ENCODE assay signal across 11 cellular contexts in the genomic region with DNA sequence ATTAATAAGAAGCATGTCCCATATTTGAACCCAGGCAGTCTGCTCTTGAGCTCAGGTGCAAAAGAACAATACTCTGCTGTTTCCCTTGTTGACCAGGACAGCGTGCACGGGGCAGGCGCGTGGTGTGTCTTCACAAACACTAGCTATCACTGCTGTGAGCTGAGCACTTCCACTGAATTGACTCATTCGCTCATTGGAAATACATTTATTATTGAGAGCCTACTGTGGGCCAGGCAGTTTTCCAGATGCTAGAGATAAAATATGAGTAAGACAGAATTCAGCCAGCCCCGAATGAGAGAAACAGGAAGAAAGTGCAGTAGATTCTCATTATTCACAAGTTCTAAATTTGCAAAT. TPM values are rescaled to one million over a fixed set of nuclear protein-coding genes. Genes with fewer than 3 reads are reported as not detected.
DNase-seq lines count a peak whose midpoint lies in the region; ATAC-seq and TF ChIP-seq lines count a peak whose summit lies in the region.
"Had no signal": no experiment of that assay in that cellular context is flagged by ENCODE, and none has a peak within 500 bp of the region (broad histone marks: within the 10 kb centered on the region; RNA-seq: fewer than 3 reads in every experiment).

No MANE protein-coding gene starts in this region.

- H3K9me3 Mint-ChIP-seq in brain = no peaks in the 10 kb centered on the region

- H3K36me3 ChIP-seq in heart right ventricle (no peaks in the 10 kb centered on the region), lung (ENCODE audit: control insufficient read depth in 2 of 2, insufficient read depth in 2 of 2, low read length in 2 of 2) (no peaks in the 10 kb centered on the region)
- H3K36me3 ChIP-seq: pancreas, WERI-Rb-1 had no signal

- TF ChIP-seq CTCF in heart right ventricle (IDR thresholded peaks at IDR 0.05) (no peak), brain (conservative IDR thresholded peaks at IDR 0.05) (no peak), lung (IDR thresholded peaks at IDR 0.05; ENCODE audit: control extremely low read depth, extremely low read depth) (no peak)

- ATAC-seq in heart right ventricle = no peak
- no peak for ATAC-seq in lung (ENCODE audit: insufficient read depth, low FRiP score)
- no peak for ATAC-seq in GM21447 (IDR thresholded peaks at IDR 0.05; ENCODE audit: unreplicated experiment)
- ATAC-seq in GM18498 (IDR thresholded peaks at IDR 0.05; ENCODE audit: unreplicated experiment) = no peak
- ATAC-seq: pancreas had no signal

- H3K27me3 Mint-ChIP-seq in brain = peaks cover 7% of the 10 kb centered on the region
- H3K27me3 Mint-ChIP-seq: CD4-positive, CD25-positive, alpha-beta regulatory T cell had no signal

- peaks cover 8% of the 10 kb centered on the region for H3K36me3 Mint-ChIP-seq in brain
- H3K36me3 Mint-ChIP-seq: CD4-positive, CD25-positive, alpha-beta regulatory T cell had no signal

- DNase-seq in heart right ventricle (no peak), cardiac septum (ENCODE audit: low spot score) (no peak), lung (ENCODE audit: low spot score) (no peak), ecto neural progenitor cell (ENCODE audit: low spot score) (no peak), NCI-H1092 (lab: John Stamatoyannopoulos, UW) (no peak)
- DNase-seq: CD4-positive, CD25-positive, alpha-beta regulatory T cell; pancreas; WERI-Rb-1 had no signal

- H3K4me3 Mint-ChIP-seq in brain = peak overlapping the region; percentile 61 to 97 (median 94)

- no peaks in the 10 kb centered on the region for H3K9me3 ChIP-seq in heart right ventricle
- H3K9me3 ChIP-seq in lung (ENCODE audit: control insufficient read depth in 2 of 2, insufficient read depth in 1 of 2, low read length in 1 of 2) = no peaks in the 10 kb centered on the region
- H3K9me3 ChIP-seq: pancreas had no signal

- H3K4me1 ChIP-seq in heart right ventricle (peaks cover 0 to 64% (median 43%) of the 10 kb centered on the region in 9 donors), lung (ENCODE audit: control insufficient read depth in 2 of 2, insufficient read depth in 2 of 2, low read length in 2 of 2) (peaks cover 3% of the 10 kb centered on the region in 2 donors)

- H3K27me3 ChIP-seq in heart right ventricle = no peaks in the 10 kb centered on the region
- no peaks in the 10 kb centered on the region for H3K27me3 ChIP-seq in lung (ENCODE audit: control insufficient read depth, insufficient read depth)
- H3K27me3 ChIP-seq: pancreas had no signal

- peak overlapping the region in 6 of 10 donors; percentile 66 to 90 (median 78) for H3K4me3 ChIP-seq in heart right ventricle
- H3K4me3 ChIP-seq in lung = no peak overlapping the region

- intact Hi-C loops in heart right ventricle (cut with DNase I) (loop anchor here in 9 of 10 donors (2.0 to 10.0 kb wide), 10 partner anchors 36 to 228 kb away; no protein-coding TSS in a partner anchor), cardiac septum (cut with DNase I) (loop anchor here (5.0 kb wide), 1 partner anchor 226 kb away; no protein-coding TSS in a partner anchor)

- peak overlapping the region; percentile 85 to 97 (median 94) for H3K27ac ChIP-seq in heart right ventricle
- H3K27ac ChIP-seq in lung (ENCODE audit: low read depth in 1 of 2, low read length in 1 of 2) = peak overlapping the region; percentile 46 to 97
- H3K27ac ChIP-seq: WERI-Rb-1 had no signal

- peaks cover 60% of the 10 kb centered on the region for H3K4me1 Mint-ChIP-seq in brain

- peak overlapping the region in 4 of 5 experiments; percentile 41 to 99 (median 76) for H3K27ac Mint-ChIP-seq in brain

- WGBS in heart right ventricle, 2 donors = 73 to 74% methylated on average over 6 of the region's 6 CpGs
- 66 to 73% methylated on average over 6 of the region's 6 CpGs for WGBS in lung, 2 donors

RNA-seq across cellular contexts. Expression of a gene that starts 1.7 kb away (rescaled TPM):
- total RNA-seq in heart right ventricle = 10 to 100 TPM; 39.6 to 58.4 (median 45.1) TPM
- 10 to 100 TPM in 1 of 2 donors, 1 to 10 TPM in 1; 7.0 to 15.7 TPM for polyA plus RNA-seq in heart right ventricle
- total RNA-seq in cardiac septum = 64.6 TPM
- polyA plus RNA-seq in brain (ENCODE audit: insufficient read depth, low read depth, low replicate concordance) = 3.7 TPM
- total RNA-seq in lung = 100 to 1,000 TPM in 1 of 2 donors, 10 to 100 TPM in 1; 57.7 to 138 TPM
- 10 to 100 TPM; 12.7 to 21.1 TPM for polyA plus RNA-seq in lung

RNA-seq across cellular contexts. Expression of a gene that starts 3.8 kb away (rescaled TPM):
- total RNA-seq in heart right ventricle = 1 to 10 TPM in 1 of 10 donors, under 1 TPM in 7, not detected in 2; 0.29 to 1.2 (median 0.51) TPM
- polyA plus RNA-seq in heart right ventricle = 1 to 10 TPM in 1 of 2 donors, under 1 TPM in 1; 0.17 to 1.5 TPM
- 1.0 TPM for total RNA-seq in cardiac septum
- 0.19 TPM for polyA plus RNA-seq in brain (ENCODE audit: insufficient read depth, low read depth, low replicate concordance)
- total RNA-seq in lung = 10 to 100 TPM; 33.0 to 34.8 TPM
- polyA plus RNA-seq in lung = 10 to 100 TPM; 19.8 to 26.8 TPM
- total RNA-seq: CD4-positive, CD25-positive, alpha-beta regulatory T cell had no signal
- polyA plus RNA-seq: CD4-positive, CD25-positive, alpha-beta regulatory T cell had no signal

Comparison
In these comparisons a context has a peak if more than half of its experiments do, and no peak if none do; other contexts are left out.
1. RNA of a gene that starts 3.8 kb away (total RNA-seq): 33.0 to 34.8 TPM in lung; 1.0 TPM in cardiac septum (single experiment) and 0.29 to 1.2 TPM in heart right ventricle; every median in the first group is over 10 times any median in the second.